11 cellular contexts compared by ENCODE assay signal in the genomic region with DNA sequence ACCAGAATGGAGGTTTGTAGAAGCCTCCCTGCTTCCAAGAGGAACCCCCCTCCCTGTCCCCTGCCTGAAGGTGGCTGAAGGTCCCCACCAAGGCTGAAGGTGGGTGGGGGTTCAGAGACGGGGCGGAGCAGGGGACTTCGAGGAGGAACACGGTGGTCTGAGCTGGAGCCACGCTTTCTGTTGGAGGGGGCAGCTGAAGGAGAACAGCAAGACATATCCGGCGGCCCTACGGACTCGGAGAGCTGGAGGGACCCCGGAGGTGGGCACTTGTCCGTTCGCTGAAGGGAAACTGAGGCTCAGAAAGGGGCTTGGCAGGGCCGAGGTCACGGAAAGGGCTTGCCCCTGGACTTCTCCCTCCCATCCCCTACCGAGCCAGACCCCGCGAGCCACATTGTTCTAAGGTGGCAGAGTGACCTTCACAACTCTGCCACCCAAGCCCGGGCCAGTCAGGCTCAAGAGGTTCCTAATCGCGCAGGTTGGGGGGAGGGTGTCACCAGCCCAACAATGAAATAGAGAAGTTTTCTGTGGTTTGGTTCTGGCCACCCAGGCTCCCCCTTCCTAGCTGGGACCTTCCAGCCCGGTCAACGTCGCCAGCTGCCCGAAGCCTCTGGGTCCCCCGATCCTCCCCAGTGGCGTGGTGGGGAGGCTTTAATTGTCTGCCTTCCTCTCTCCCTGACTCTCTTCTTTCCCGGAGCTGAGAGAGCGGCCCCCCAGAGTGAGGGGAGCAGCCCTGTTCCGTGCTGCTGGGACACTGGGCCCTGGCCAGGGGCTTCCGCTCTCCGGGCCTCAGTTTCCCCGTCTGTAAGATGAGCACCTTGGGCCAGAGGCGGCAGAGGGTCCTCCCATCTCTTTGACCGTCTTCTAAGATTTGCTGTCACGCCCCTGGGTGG. TPM values are rescaled to one million over a fixed set of nuclear protein-coding genes. Genes with fewer than 3 reads are reported as not detected.
DNase-seq lines count a peak whose midpoint lies in the region; ATAC-seq and TF ChIP-seq lines count a peak whose summit lies in the region.
"Had no signal": no experiment of that assay in that cellular context is flagged by ENCODE, and none has a peak within 500 bp of the region (broad histone marks: within the 10 kb centered on the region; RNA-seq: fewer than 3 reads in every experiment).

No MANE protein-coding gene starts in this region.

- ATAC-seq in GM21367 (IDR thresholded peaks at IDR 0.05; ENCODE audit: unreplicated experiment) (no peak), GM21447 (IDR thresholded peaks at IDR 0.05; ENCODE audit: unreplicated experiment) (no peak)

- H2AFZ ChIP-seq in Loucy (ENCODE audit: low read length) (peak overlapping the region; percentile 64; the same call in 1 of the 2 replicates), smooth muscle cell (ENCODE audit: low read depth) (no peak overlapping the region)

- intact Hi-C loops in activated CD4-positive, alpha-beta T cell treated with anti-CD3 and anti-CD28 coated beads, Interleukin-2, amount 10 ng/mL, durations not matched to agents 24 days and 14 days (cut with micrococcal nuclease) = no loop called here

- H3K4me2 ChIP-seq in Loucy (ENCODE audit: low read depth, low read length, poor library complexity, severe bottlenecking) (peak overlapping the region; percentile 86), smooth muscle cell (peak overlapping the region; percentile 84)

- H3K27ac ChIP-seq in ectodermal cell (ENCODE audit: insufficient read depth, low read depth, low read length, poor library complexity, severe bottlenecking) (no peak overlapping the region), smooth muscle cell (ENCODE audit: low read depth) (no peak overlapping the region)

- no peaks in the 10 kb centered on the region for H3K9me3 ChIP-seq in Loucy (ENCODE audit: insufficient read depth, low read depth, low read length)
- no peaks in the 10 kb centered on the region for H3K9me3 ChIP-seq in ectodermal cell (ENCODE audit: control insufficient read depth, low read length)
- no peaks in the 10 kb centered on the region for H3K9me3 ChIP-seq in smooth muscle cell (replicated peaks; ENCODE audit: low read depth)

- no peak for DNase-seq in activated CD4-positive, alpha-beta T cell treated with anti-CD3 and anti-CD28 coated beads, Interleukin-2, amount 10 ng/mL, durations not matched to agents 24 days and 14 days
- DNase-seq in activated CD4-positive, alpha-beta T cell treated with anti-CD3 and anti-CD28 coated beads, Interleukin-2, amount 50 U/mL, for 4 hours = no peak
- DNase-seq in smooth muscle cell (lab: John Stamatoyannopoulos, UW; ENCODE audit: unreplicated experiment) = no peak
- no peak for DNase-seq in KBM-7
- DNase-seq: C1 segment of cervical spinal cord, midbrain, NCI-H1048 had no signal

- no peaks in the 10 kb centered on the region for H3F3A ChIP-seq in Loucy (ENCODE audit: low read depth)
- H3F3A ChIP-seq in smooth muscle cell (ENCODE audit: low read depth) = no peaks in the 10 kb centered on the region

- H3K36me3 ChIP-seq in Loucy (ENCODE audit: insufficient read depth, low read length) = no peaks in the 10 kb centered on the region
- H3K36me3 ChIP-seq in ectodermal cell (ENCODE audit: control insufficient read depth, insufficient read depth, low read length) = no peaks in the 10 kb centered on the region
- no peaks in the 10 kb centered on the region for H3K36me3 ChIP-seq in smooth muscle cell (ENCODE audit: low read depth)

- peak overlapping the region; percentile 72 for H3K4me3 Mint-ChIP-seq in activated CD4-positive, alpha-beta T cell treated with anti-CD3 and anti-CD28 coated beads, Interleukin-2, amount 10 ng/mL, durations not matched to agents 24 days and 14 days

- H3K79me2 ChIP-seq in Loucy (ENCODE audit: insufficient read depth, low read length) = no peaks in the 10 kb centered on the region
- no peaks in the 10 kb centered on the region for H3K79me2 ChIP-seq in smooth muscle cell (ENCODE audit: low read depth)

- H3K4me3 ChIP-seq in Loucy (ENCODE audit: low read length, poor library complexity, severe bottlenecking) (peak overlapping the region; percentile 70), ectodermal cell (ENCODE audit: insufficient read depth, low read depth, low read length) (peak overlapping the region; percentile 29), smooth muscle cell (peak overlapping the region; percentile 31)

- no peaks in the 10 kb centered on the region for H3K27me3 ChIP-seq in Loucy (ENCODE audit: insufficient read depth, low read length, poor library complexity, severe bottlenecking)
- peaks cover 63% of the 10 kb centered on the region for H3K27me3 ChIP-seq in ectodermal cell (ENCODE audit: control insufficient read depth, insufficient read depth, low read length, poor library complexity, severe bottlenecking)
- peaks cover 69% of the 10 kb centered on the region for H3K27me3 ChIP-seq in smooth muscle cell (ENCODE audit: low read depth)

- H3K4me1 ChIP-seq in Loucy (ENCODE audit: insufficient read depth, low read length, poor library complexity, severe bottlenecking) (peaks cover 33% of the 10 kb centered on the region), ectodermal cell (ENCODE audit: control insufficient read depth, insufficient read depth, low read length) (peaks cover 42% of the 10 kb centered on the region), smooth muscle cell (ENCODE audit: low read depth) (peaks cover 45% of the 10 kb centered on the region)

- H3K4me1 Mint-ChIP-seq in activated CD4-positive, alpha-beta T cell treated with anti-CD3 and anti-CD28 coated beads, Interleukin-2, amount 10 ng/mL, durations not matched to agents 24 days and 14 days = peaks cover 30% of the 10 kb centered on the region

- in situ Hi-C loops in KBM-7 (cut with MboI; ENCODE audit: low pct_unique_long_range_greater_than_20kb, low sequenced_read_pairs) = no loop called here

- TF ChIP-seq CTCF in Loucy (conservative IDR thresholded peaks at IDR 0.05; ENCODE audit: low read length) = no peak
- no peak for TF ChIP-seq CTCF in smooth muscle cell (IDR thresholded peaks at IDR 0.05; ENCODE audit: borderline replicate concordance, insufficient read depth, poor library complexity, severe bottlenecking)

- H3K9me3 Mint-ChIP-seq in activated CD4-positive, alpha-beta T cell treated with anti-CD3 and anti-CD28 coated beads, Interleukin-2, amount 10 ng/mL, durations not matched to agents 24 days and 14 days = no peaks in the 10 kb centered on the region

- 1% methylated on average over 35 of the region's 35 CpGs for WGBS in ectodermal cell, 2 experiments
- 5% methylated on average over 35 of the region's 35 CpGs for WGBS in smooth muscle cell (ENCODE audit: low lambda C conversion rate)

- H3K9ac ChIP-seq in Loucy (ENCODE audit: low read depth, low read length, poor library complexity, severe bottlenecking) (peak overlapping the region; percentile 28), smooth muscle cell (ENCODE audit: low read depth) (no peak overlapping the region)

- no peaks in the 10 kb centered on the region for H3K36me3 Mint-ChIP-seq in activated CD4-positive, alpha-beta T cell treated with anti-CD3 and anti-CD28 coated beads, Interleukin-2, amount 10 ng/mL, durations not matched to agents 24 days and 14 days (ENCODE audit: low read depth)

- no peaks in the 10 kb centered on the region for H3K9me2 ChIP-seq in Loucy (replicated peaks; ENCODE audit: low read depth, low read length)

- H3K27ac Mint-ChIP-seq in activated CD4-positive, alpha-beta T cell treated with anti-CD3 and anti-CD28 coated beads, Interleukin-2, amount 10 ng/mL, durations not matched to agents 24 days and 14 days = no peak overlapping the region

- H4K20me1 ChIP-seq in Loucy (ENCODE audit: insufficient read depth, low read length, poor library complexity, severe bottlenecking) (no peaks in the 10 kb centered on the region), smooth muscle cell (ENCODE audit: low read depth) (no peaks in the 10 kb centered on the region)

- peaks cover 51% of the 10 kb centered on the region for H3K27me3 Mint-ChIP-seq in activated CD4-positive, alpha-beta T cell treated with anti-CD3 and anti-CD28 coated beads, Interleukin-2, amount 10 ng/mL, durations not matched to agents 24 days and 14 days

RNA-seq across cellular contexts. Expression of a gene that starts 15.5 kb away (rescaled TPM):
- total RNA-seq in activated CD4-positive, alpha-beta T cell treated with anti-CD3 and anti-CD28 coated beads, Interleukin-2, amount 10 ng/mL, durations not matched to agents 24 days and 14 days = 0.62 TPM in 1 of 2 replicates, not detected in the other
- 7.3 TPM for polyA plus RNA-seq in ectodermal cell (2013, experiment 1 of 4)
- 6.9 TPM for polyA plus RNA-seq in ectodermal cell (2013, experiment 2 of 4)
- polyA plus RNA-seq in ectodermal cell (2013, experiment 3 of 4) = 10.5 TPM
- polyA plus RNA-seq in ectodermal cell (2013, experiment 4 of 4) = 9.4 TPM
- total RNA-seq in smooth muscle cell = 0.22 and 5.3 TPM in 2 replicates
- polyA plus RNA-seq in smooth muscle cell = 4.2 and 4.6 TPM in 2 replicates

RNA-seq across cellular contexts. Expression of a gene that starts 18.6 kb away (rescaled TPM):
- 126 and 136 TPM in 2 replicates for total RNA-seq in activated CD4-positive, alpha-beta T cell treated with anti-CD3 and anti-CD28 coated beads, Interleukin-2, amount 10 ng/mL, durations not matched to agents 24 days and 14 days
- polyA plus RNA-seq in ectodermal cell (2013, experiment 1 of 4) = 118 TPM
- polyA plus RNA-seq in ectodermal cell (2013, experiment 2 of 4) = 96.2 TPM
- 103 TPM for polyA plus RNA-seq in ectodermal cell (2013, experiment 3 of 4)
- polyA plus RNA-seq in ectodermal cell (2013, experiment 4 of 4) = 98.6 TPM
- total RNA-seq in smooth muscle cell = 32.1 and 34.5 TPM in 2 replicates
- polyA plus RNA-seq in smooth muscle cell = 156 and 179 TPM in 2 replicates

RNA-seq across cellular contexts. Expression of a gene that starts 56.6 kb away (rescaled TPM):
- 41.3 and 41.7 TPM in 2 replicates for total RNA-seq in activated CD4-positive, alpha-beta T cell treated with anti-CD3 and anti-CD28 coated beads, Interleukin-2, amount 10 ng/mL, durations not matched to agents 24 days and 14 days
- polyA plus RNA-seq in ectodermal cell (2013, experiment 1 of 4) = 2.6 TPM
- polyA plus RNA-seq in ectodermal cell (2013, experiment 2 of 4) = 1.6 TPM
- polyA plus RNA-seq in ectodermal cell (2013, experiment 3 of 4) = 2.1 TPM
- 2.3 TPM for polyA plus RNA-seq in ectodermal cell (2013, experiment 4 of 4)
- 3.5 and 4.4 TPM in 2 replicates for total RNA-seq in smooth muscle cell
- polyA plus RNA-seq in smooth muscle cell = 4.3 and 6.5 TPM in 2 replicates
